ENCODE assay signal across 18 cellular contexts in the genomic region with DNA sequence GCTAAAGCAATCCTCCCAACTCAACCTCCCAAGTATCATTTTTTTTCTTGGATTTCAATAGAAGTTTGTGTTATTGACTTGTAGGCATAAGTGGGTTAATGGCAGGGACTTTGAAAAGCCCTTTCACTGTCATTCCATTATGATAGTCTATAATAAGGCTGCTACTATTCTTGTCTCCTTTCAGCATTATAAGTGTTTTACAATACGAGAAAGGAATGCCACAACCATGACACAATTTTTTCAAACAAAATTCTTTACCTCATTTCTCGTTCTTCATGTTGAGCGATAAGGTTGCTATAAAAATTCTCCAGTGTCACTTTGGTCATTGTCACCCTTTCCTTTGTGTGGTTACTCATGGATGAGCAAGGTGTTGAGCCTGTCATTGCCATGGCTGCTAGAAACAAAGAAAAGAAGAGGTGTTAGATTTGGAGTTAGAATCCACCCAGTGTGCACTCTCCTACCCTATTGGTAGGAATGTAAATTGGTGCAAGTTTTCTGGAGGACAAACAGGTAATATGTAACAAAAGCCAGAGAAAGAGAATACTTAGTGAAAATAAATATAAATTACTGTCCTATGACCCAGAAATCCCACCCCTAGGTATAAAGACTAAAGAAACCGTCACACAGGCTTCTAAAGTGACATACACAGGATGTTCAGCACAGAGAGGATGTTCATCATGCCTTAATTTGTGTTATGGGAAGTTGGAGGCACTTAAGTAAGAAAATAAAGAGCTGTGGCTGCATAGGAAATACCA. TPM values are rescaled to one million over a fixed set of nuclear protein-coding genes. Genes with fewer than 3 reads are reported as not detected.
DNase-seq lines count a peak whose midpoint lies in the region; ATAC-seq and TF ChIP-seq lines count a peak whose summit lies in the region.
"Had no signal": no experiment of that assay in that cellular context is flagged by ENCODE, and none has a peak within 500 bp of the region (broad histone marks: within the 10 kb centered on the region; RNA-seq: fewer than 3 reads in every experiment).

No MANE protein-coding gene starts in this region.

- H3K4me2 ChIP-seq in GM23338 = no peak overlapping the region

- TF ChIP-seq CTCF in AG10803 (conservative IDR thresholded peaks at IDR 0.05; ENCODE audit: low read length) (peak; percentile 23), GM23338 (conservative IDR thresholded peaks at IDR 0.05; ENCODE audit: low read depth in 2 of 2) (no peak), progenitor cell of endocrine pancreas (IDR thresholded peaks at IDR 0.05; ENCODE audit: unreplicated experiment) (no peak)

- no peaks in the 10 kb centered on the region for H3K9me2 ChIP-seq in GM23338 (ENCODE audit: insufficient read depth)

- peaks cover 19% of the 10 kb centered on the region for H3K36me3 ChIP-seq in GM23338 (ENCODE audit: insufficient read depth)

- H2AFZ ChIP-seq in GM23338 = no peak overlapping the region

- H3K4me1 ChIP-seq in GM23338 (ENCODE audit: insufficient read depth) = no peaks in the 10 kb centered on the region
- peaks cover 7% of the 10 kb centered on the region for H3K4me1 ChIP-seq in right cardiac atrium (ENCODE audit: control insufficient read depth, insufficient read depth, low read length)

- H3K4me3 Mint-ChIP-seq in GM23338 = no peak overlapping the region
- no peak overlapping the region for H3K4me3 Mint-ChIP-seq in activated naive CD8-positive, alpha-beta T cell treated with anti-CD3 and anti-CD28 coated beads, Interleukin-2, amount 50 U/mL, for 24 hours
- no peak overlapping the region for H3K4me3 Mint-ChIP-seq in progenitor cell of endocrine pancreas (ENCODE audit: low read depth)
- H3K4me3 Mint-ChIP-seq: stimulated activated memory B cell treated with anti-CD40 and anti-IgM and Interleukin-4, amounts not matched to agents 10 μg/mL and 1 μg/mL and 100 μg/mL, for 72 hours had no signal

- H3K36me3 Mint-ChIP-seq in GM23338 (ENCODE audit: low read depth) (peaks cover 45% of the 10 kb centered on the region), progenitor cell of endocrine pancreas (ENCODE audit: insufficient read depth) (peaks cover 21% of the 10 kb centered on the region)
- H3K36me3 Mint-ChIP-seq in activated naive CD8-positive, alpha-beta T cell treated with anti-CD3 and anti-CD28 coated beads, Interleukin-2, amount 50 U/mL, for 24 hours (ENCODE audit: low read depth) = peaks cover 54% of the 10 kb centered on the region

- no peak for DNase-seq in AG10803 (ENCODE audit: low read depth)
- no peak for DNase-seq in GM23338 (ENCODE audit: low spot score)
- DNase-seq in activated naive CD8-positive, alpha-beta T cell treated with anti-CD3 and anti-CD28 coated beads, Interleukin-2, amount 50 U/mL, for 24 hours = no peak
- no peak for DNase-seq in right cardiac atrium
- no peak for DNase-seq in NOMO-1 treated with dmso at 0.1 percent for 144 hours (lab: John Stamatoyannopoulos, UW; ENCODE audit: unreplicated experiment)
- DNase-seq in NCI-H1436 (lab: John Stamatoyannopoulos, UW) = no peak
- DNase-seq in progenitor cell of endocrine pancreas (ENCODE audit: low spot score, unreplicated experiment) = no peak
- DNase-seq: gastrocnemius medialis; GOT3; NCI-H2029; NCI-H774; stimulated activated CD4-positive, alpha-beta T cell treated with anti-CD3 and anti-CD28 coated beads, Interleukin-2, amount 100 ng/mL, for 48 hours had no signal

- ATAC-seq in GM23338 (no peak), right cardiac atrium (peak; percentile 89 to 92), GM19351 (IDR thresholded peaks at IDR 0.05; ENCODE audit: unreplicated experiment) (no peak)
- ATAC-seq in activated naive CD8-positive, alpha-beta T cell treated with anti-CD3 and anti-CD28 coated beads, Interleukin-2, amount 50 U/mL, for 24 hours = peak; percentile 91
- ATAC-seq: gastrocnemius medialis; stimulated activated memory B cell treated with anti-CD40 and anti-IgM and Interleukin-4, amounts not matched to agents 10 μg/mL and 1 μg/mL and 100 μg/mL, for 72 hours had no signal

- H3F3A ChIP-seq in GM23338 (replicated peaks; ENCODE audit: low read depth) = no peaks in the 10 kb centered on the region

- H3K79me2 ChIP-seq in GM23338 (replicated peaks; ENCODE audit: insufficient read depth) = peaks cover 78% of the 10 kb centered on the region

- H3K4me1 Mint-ChIP-seq in GM23338 = no peaks in the 10 kb centered on the region; the same call in 2 of the 3 replicates
- H3K4me1 Mint-ChIP-seq in activated naive CD8-positive, alpha-beta T cell treated with anti-CD3 and anti-CD28 coated beads, Interleukin-2, amount 50 U/mL, for 24 hours = peaks cover 66% of the 10 kb centered on the region
- H3K4me1 Mint-ChIP-seq in progenitor cell of endocrine pancreas (ENCODE audit: low read depth) = peaks cover 6% of the 10 kb centered on the region

- no peaks in the 10 kb centered on the region for H3K9me3 ChIP-seq in right cardiac atrium (ENCODE audit: control insufficient read depth, low read length)
- H3K9me3 ChIP-seq: ascending aorta, gastrocnemius medialis had no signal

- intact Hi-C loops in right cardiac atrium (cut with DNase I) = loop anchor here in 1 of 4 donors (10.0 kb wide), 1 partner anchor 55 kb away; the partner anchor contains the start of gene SRSF3

- H4K20me1 ChIP-seq in GM23338 (replicated peaks; ENCODE audit: insufficient read depth) = peaks cover 14% of the 10 kb centered on the region; the same call in 1 of the 2 replicates

- H3K4me3 ChIP-seq in AG10803 (ENCODE audit: low read length) (no peak overlapping the region), GM23338 (no peak overlapping the region), right cardiac atrium (ENCODE audit: low read length) (no peak overlapping the region)
- H3K4me3 ChIP-seq: ascending aorta, gastrocnemius medialis had no signal

- no peaks in the 10 kb centered on the region for H3K27me3 ChIP-seq in GM23338 (ENCODE audit: insufficient read depth)
- no peaks in the 10 kb centered on the region for H3K27me3 ChIP-seq in right cardiac atrium (ENCODE audit: control insufficient read depth, insufficient read depth)
- H3K27me3 ChIP-seq: ascending aorta, gastrocnemius medialis had no signal

- WGBS in right cardiac atrium = 64% methylated on average over 4 of the region's 4 CpGs

- H3K27ac Mint-ChIP-seq in GM23338 (no peak overlapping the region), progenitor cell of endocrine pancreas (no peak overlapping the region)
- H3K27ac Mint-ChIP-seq in activated naive CD8-positive, alpha-beta T cell treated with anti-CD3 and anti-CD28 coated beads, Interleukin-2, amount 50 U/mL, for 24 hours = peak overlapping the region; percentile 80
- H3K27ac Mint-ChIP-seq: stimulated activated memory B cell treated with anti-CD40 and anti-IgM and Interleukin-4, amounts not matched to agents 10 μg/mL and 1 μg/mL and 100 μg/mL, for 72 hours had no signal

- H3K27ac ChIP-seq in GM23338 (ENCODE audit: low read depth) = 0 out of 2 replicates have a peak overlapping the region, but pooled peaks have one; percentile 6
- peak overlapping the region; percentile 78 for H3K27ac ChIP-seq in right cardiac atrium (ENCODE audit: low read length)
- H3K27ac ChIP-seq: ascending aorta, C4-2B, gastrocnemius medialis, HL-60, RWPE1 had no signal

- peaks cover 3% of the 10 kb centered on the region for H3K27me3 Mint-ChIP-seq in GM23338 (ENCODE audit: insufficient read depth, low read depth, poor library complexity)
- H3K27me3 Mint-ChIP-seq in activated naive CD8-positive, alpha-beta T cell treated with anti-CD3 and anti-CD28 coated beads, Interleukin-2, amount 50 U/mL, for 24 hours = no peaks in the 10 kb centered on the region
- no peaks in the 10 kb centered on the region for H3K27me3 Mint-ChIP-seq in progenitor cell of endocrine pancreas
- H3K27me3 Mint-ChIP-seq: stimulated activated memory B cell treated with anti-CD40 and anti-IgM and Interleukin-4, amounts not matched to agents 10 μg/mL and 1 μg/mL and 100 μg/mL, for 72 hours had no signal

- no peaks in the 10 kb centered on the region for H3K9me3 Mint-ChIP-seq in GM23338
- H3K9me3 Mint-ChIP-seq in activated naive CD8-positive, alpha-beta T cell treated with anti-CD3 and anti-CD28 coated beads, Interleukin-2, amount 50 U/mL, for 24 hours = no peaks in the 10 kb centered on the region
- H3K9me3 Mint-ChIP-seq in progenitor cell of endocrine pancreas (ENCODE audit: low read depth) = no peaks in the 10 kb centered on the region
- H3K9me3 Mint-ChIP-seq: stimulated activated memory B cell treated with anti-CD40 and anti-IgM and Interleukin-4, amounts not matched to agents 10 μg/mL and 1 μg/mL and 100 μg/mL, for 72 hours had no signal

TF ChIP-seq in GM23338, 12 proteins besides CTCF, POLR2A, EP300 and RAD21 (continues in another document):
- TF ChIP-seq, protein P1, sequence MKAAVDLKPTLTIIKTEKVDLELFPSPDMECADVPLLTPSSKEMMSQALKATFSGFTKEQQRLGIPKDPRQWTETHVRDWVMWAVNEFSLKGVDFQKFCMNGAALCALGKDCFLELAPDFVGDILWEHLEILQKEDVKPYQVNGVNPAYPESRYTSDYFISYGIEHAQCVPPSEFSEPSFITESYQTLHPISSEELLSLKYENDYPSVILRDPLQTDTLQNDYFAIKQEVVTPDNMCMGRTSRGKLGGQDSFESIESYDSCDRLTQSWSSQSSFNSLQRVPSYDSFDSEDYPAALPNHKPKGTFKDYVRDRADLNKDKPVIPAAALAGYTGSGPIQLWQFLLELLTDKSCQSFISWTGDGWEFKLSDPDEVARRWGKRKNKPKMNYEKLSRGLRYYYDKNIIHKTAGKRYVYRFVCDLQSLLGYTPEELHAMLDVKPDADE (IDR thresholded peaks at IDR 0.05) = no peak
- TF ChIP-seq POLR2AphosphoS5 (IDR thresholded peaks at IDR 0.05; ENCODE audit: low read depth) (no peak), JUNB (IDR thresholded peaks at IDR 0.05; ENCODE audit: unreplicated experiment) (no peak), EZH2 (IDR thresholded peaks at IDR 0.05; ENCODE audit: low read depth, unreplicated experiment) (no peak), ZNF331 (CRISPR knock-in tag; IDR thresholded peaks at IDR 0.05; ENCODE audit: low read depth) (no peak), EZH2phosphoT487 (IDR thresholded peaks at IDR 0.05; ENCODE audit: unreplicated experiment) (no peak), STAT1 (IDR thresholded peaks at IDR 0.05; ENCODE audit: unreplicated experiment) (no peak), CREB1 (CRISPR knock-in tag; IDR thresholded peaks at IDR 0.05; ENCODE audit: low read depth) (no peak)

RNA-seq across cellular contexts. Expression of gene STK38, which starts 7.3 kb away (rescaled TPM):
- 15.2 and 17.4 TPM in 2 replicates for total RNA-seq in GM23338 (2014; rRNA removed; shearing (Covaris generic))
- polyA plus RNA-seq in GM23338 (2016; fragmentation: Nextera tagmentation; extraction: Ambion mirVana) = 9.0 and 10.8 TPM in 2 replicates
- 10 to 100 TPM; 20.0 to 23.7 (median 22.7) TPM for total RNA-seq in right cardiac atrium
- polyA plus RNA-seq in right cardiac atrium = 12.2 TPM
- total RNA-seq in progenitor cell of endocrine pancreas = 46.9 and 47.2 TPM in 2 replicates

RNA-seq across cellular contexts. Expression of gene SRSF3, which starts 54.2 kb away (rescaled TPM):
- 254 and 436 TPM in 2 replicates for total RNA-seq in GM23338 (2014; rRNA removed; shearing (Covaris generic))
- polyA plus RNA-seq in GM23338 (2016; fragmentation: Nextera tagmentation; extraction: Ambion mirVana) = 585 and 655 TPM in 2 replicates
- total RNA-seq in right cardiac atrium = 100 to 1,000 TPM; 144 to 185 (median 151) TPM
- polyA plus RNA-seq in right cardiac atrium = 137 TPM
- 427 and 442 TPM in 2 replicates for total RNA-seq in progenitor cell of endocrine pancreas

Comparison
In these comparisons a context has a peak if more than half of its experiments do, and no peak if none do; other contexts are left out.
1. ATAC-seq: peak in activated naive CD8-positive, alpha-beta T cell treated with anti-CD3 and anti-CD28 coated beads, Interleukin-2, amount 50 U/mL, for 24 hours (single experiment) and right cardiac atrium (2 of 2); none in GM23338 (single experiment) and GM19351 (single experiment).